21 cellular contexts compared by ENCODE assay signal in genomic region chr1:111631502-111631901, GRCh38. TPM values are rescaled to one million over a fixed set of nuclear protein-coding genes. Genes with fewer than 3 reads are reported as not detected.
A peak's percentile ranks its signal among the peaks of the same experiment; 100 is the strongest.
DNase-seq lines count a peak whose midpoint lies in the region; ATAC-seq and TF ChIP-seq lines count a peak whose summit lies in the region.
"Had no signal": no experiment of that assay in that cellular context is flagged by ENCODE, and none has a peak within 500 bp of the region (broad histone marks: within the 10 kb centered on the region; RNA-seq: fewer than 3 reads in every experiment).

No MANE protein-coding gene starts in this region.

- H3K36me3 ChIP-seq in effector memory CD4-positive, alpha-beta T cell (ENCODE audit: control insufficient read depth, insufficient read depth, low read length), result no peaks in the 10 kb centered on the region
- H3K36me3 ChIP-seq: thyroid gland had no signal

- peaks cover 33% of the 10 kb centered on the region for H3K36me3 Mint-ChIP-seq in activated CD4-positive, alpha-beta T cell treated with anti-CD3 and anti-CD28 coated beads for 36 hours (ENCODE audit: low read depth)
- H3K36me3 Mint-ChIP-seq in natural killer cell, result no peaks in the 10 kb centered on the region
- no peaks in the 10 kb centered on the region for H3K36me3 Mint-ChIP-seq in natural killer cell treated with Interleukin-12 subunit alpha and Interleukin-12 subunit beta and Interleukin-15 and Interleukin-18, amount 100 ng/mL, for 72 hours
- H3K36me3 Mint-ChIP-seq in activated T-helper 2 cell treated with anti-CD3 and anti-CD28 coated beads, Interferon-gamma antibody, Interleukin-2, Interleukin-4, amounts not matched to agents 10 μg/mL and 5 μg/mL and 100 μg/mL, durations not matched to agents 14 hours and 24 hours and 36 hours (ENCODE audit: low read depth), result peaks cover 44% of the 10 kb centered on the region

- H3K27ac ChIP-seq in effector memory CD4-positive, alpha-beta T cell (ENCODE audit: insufficient read depth, low read length, poor library complexity, severe bottlenecking), result no peak overlapping the region
- H3K27ac ChIP-seq: epithelial cell of prostate, psoas muscle, thyroid gland had no signal

- H3K9me3 Mint-ChIP-seq in activated CD4-positive, alpha-beta T cell treated with anti-CD3 and anti-CD28 coated beads for 36 hours (ENCODE audit: low read depth), result no peaks in the 10 kb centered on the region
- H3K9me3 Mint-ChIP-seq in natural killer cell, result no peaks in the 10 kb centered on the region
- H3K9me3 Mint-ChIP-seq in natural killer cell treated with Interleukin-12 subunit alpha and Interleukin-12 subunit beta and Interleukin-15 and Interleukin-18, amount 100 ng/mL, for 72 hours, result no peaks in the 10 kb centered on the region
- H3K9me3 Mint-ChIP-seq in activated T-helper 2 cell treated with anti-CD3 and anti-CD28 coated beads, Interferon-gamma antibody, Interleukin-2, Interleukin-4, amounts not matched to agents 10 μg/mL and 5 μg/mL and 100 μg/mL, durations not matched to agents 14 hours and 24 hours and 36 hours, result no peaks in the 10 kb centered on the region

- TF ChIP-seq CTCF in natural killer cell (IDR thresholded peaks at IDR 0.05), result no peak

- CTCF ChIA-PET in activated CD4-positive, alpha-beta T cell treated with anti-CD3 and anti-CD28 coated beads for 36 hours (lab: Charles Lee), result interaction anchor here (0.9 to 1.6 kb wide), 3 partner anchors 38 to 124 kb away, joined by 3 to 6 read pairs (median 4); no protein-coding TSS in a partner anchor

- H3K27me3 Mint-ChIP-seq in activated CD4-positive, alpha-beta T cell treated with anti-CD3 and anti-CD28 coated beads for 36 hours, result no peaks in the 10 kb centered on the region
- no peaks in the 10 kb centered on the region for H3K27me3 Mint-ChIP-seq in natural killer cell (ENCODE audit: low read depth in 2 of 2)
- H3K27me3 Mint-ChIP-seq in natural killer cell treated with Interleukin-12 subunit alpha and Interleukin-12 subunit beta and Interleukin-15 and Interleukin-18, amount 100 ng/mL, for 72 hours, result no peaks in the 10 kb centered on the region
- H3K27me3 Mint-ChIP-seq in activated T-helper 2 cell treated with anti-CD3 and anti-CD28 coated beads, Interferon-gamma antibody, Interleukin-2, Interleukin-4, amounts not matched to agents 10 μg/mL and 5 μg/mL and 100 μg/mL, durations not matched to agents 14 hours and 24 hours and 36 hours (ENCODE audit: low read depth), result no peaks in the 10 kb centered on the region

- H3K27ac Mint-ChIP-seq in activated CD4-positive, alpha-beta T cell treated with anti-CD3 and anti-CD28 coated beads for 36 hours, result peak overlapping the region; percentile 83
- H3K27ac Mint-ChIP-seq in natural killer cell, result peak overlapping the region; percentile 41 to 68
- peak overlapping the region in 1 of 2 donors; percentile 66 for H3K27ac Mint-ChIP-seq in natural killer cell treated with Interleukin-12 subunit alpha and Interleukin-12 subunit beta and Interleukin-15 and Interleukin-18, amount 100 ng/mL, for 72 hours
- H3K27ac Mint-ChIP-seq in activated T-helper 2 cell treated with anti-CD3 and anti-CD28 coated beads, Interferon-gamma antibody, Interleukin-2, Interleukin-4, amounts not matched to agents 10 μg/mL and 5 μg/mL and 100 μg/mL, durations not matched to agents 14 hours and 24 hours and 36 hours, result peak overlapping the region; percentile 83

- no peak overlapping the region for H3K4me3 Mint-ChIP-seq in activated CD4-positive, alpha-beta T cell treated with anti-CD3 and anti-CD28 coated beads for 36 hours
- H3K4me3 Mint-ChIP-seq in natural killer cell, result no peak overlapping the region
- no peak overlapping the region for H3K4me3 Mint-ChIP-seq in natural killer cell treated with Interleukin-12 subunit alpha and Interleukin-12 subunit beta and Interleukin-15 and Interleukin-18, amount 100 ng/mL, for 72 hours
- H3K4me3 Mint-ChIP-seq in activated T-helper 2 cell treated with anti-CD3 and anti-CD28 coated beads, Interferon-gamma antibody, Interleukin-2, Interleukin-4, amounts not matched to agents 10 μg/mL and 5 μg/mL and 100 μg/mL, durations not matched to agents 14 hours and 24 hours and 36 hours (ENCODE audit: low read depth), result no peak overlapping the region

- ATAC-seq in activated CD4-positive, alpha-beta T cell treated with anti-CD3 and anti-CD28 coated beads for 36 hours, result peak; percentile 74
- ATAC-seq in natural killer cell (no peak), Right ventricle myocardium superior (ENCODE audit: poor library complexity) (no peak), HG03442 (IDR thresholded peaks at IDR 0.05; ENCODE audit: unreplicated experiment) (no peak)
- no peak for ATAC-seq in natural killer cell treated with Interleukin-12 subunit alpha and Interleukin-12 subunit beta and Interleukin-15 and Interleukin-18, amount 100 ng/mL, for 72 hours
- ATAC-seq: psoas muscle had no signal

- H3K4me1 ChIP-seq in effector memory CD4-positive, alpha-beta T cell (ENCODE audit: control insufficient read depth, insufficient read depth, low read length, poor library complexity, severe bottlenecking), result peaks cover 42% of the 10 kb centered on the region

- H3K27me3 ChIP-seq in effector memory CD4-positive, alpha-beta T cell (replicated peaks; ENCODE audit: control insufficient read depth, insufficient read depth, low read length, poor library complexity, severe bottlenecking), result no peaks in the 10 kb centered on the region
- H3K27me3 ChIP-seq: thyroid gland had no signal

- POLR2A ChIA-PET in activated CD4-positive, alpha-beta T cell treated with anti-CD3 and anti-CD28 coated beads for 36 hours (lab: Charles Lee), result no interaction called here

- peaks cover 84% of the 10 kb centered on the region for H3K4me1 Mint-ChIP-seq in activated CD4-positive, alpha-beta T cell treated with anti-CD3 and anti-CD28 coated beads for 36 hours
- H3K4me1 Mint-ChIP-seq in natural killer cell, result peaks cover 76 to 78% of the 10 kb centered on the region in 2 donors
- H3K4me1 Mint-ChIP-seq in natural killer cell treated with Interleukin-12 subunit alpha and Interleukin-12 subunit beta and Interleukin-15 and Interleukin-18, amount 100 ng/mL, for 72 hours (ENCODE audit: low read depth in 2 of 2), result peaks cover 56 to 75% of the 10 kb centered on the region in 2 donors
- peaks cover 73% of the 10 kb centered on the region for H3K4me1 Mint-ChIP-seq in activated T-helper 2 cell treated with anti-CD3 and anti-CD28 coated beads, Interferon-gamma antibody, Interleukin-2, Interleukin-4, amounts not matched to agents 10 μg/mL and 5 μg/mL and 100 μg/mL, durations not matched to agents 14 hours and 24 hours and 36 hours (ENCODE audit: low read depth)

- no peaks in the 10 kb centered on the region for H3K9me3 ChIP-seq in effector memory CD4-positive, alpha-beta T cell (ENCODE audit: control insufficient read depth, low read length)
- H3K9me3 ChIP-seq: psoas muscle, thyroid gland had no signal

- intact Hi-C loops in activated CD4-positive, alpha-beta T cell treated with anti-CD3 and anti-CD28 coated beads for 36 hours (cut with DNase I, micrococcal nuclease), result loop anchor here (1.0 to 2.0 kb wide), 4 partner anchors 29 to 123 kb away; no protein-coding TSS in a partner anchor
- intact Hi-C loops in natural killer cell (cut with micrococcal nuclease) (no loop called here), Right ventricle myocardium superior (cut with DNase I) (no loop called here)
- intact Hi-C loops in activated T-helper 2 cell treated with anti-CD3 and anti-CD28 coated beads, Interferon-gamma antibody, Interleukin-2, Interleukin-4, amounts not matched to agents 10 μg/mL and 5 μg/mL and 100 μg/mL, durations not matched to agents 14 hours and 24 hours and 36 hours (cut with micrococcal nuclease), result loop anchor here (1.0 kb wide), 1 partner anchor 30 kb away; no protein-coding TSS in a partner anchor

- no peak for DNase-seq in activated CD4-positive, alpha-beta T cell treated with anti-CD3 and anti-CD28 coated beads for 36 hours
- no peak for DNase-seq in activated CD4-positive, alpha-beta T cell treated with anti-CD3 and anti-CD28 coated beads for 4 hours
- DNase-seq in natural killer cell (no peak), Right ventricle myocardium superior (no peak)
- no peak for DNase-seq in natural killer cell treated with Interleukin-12 subunit alpha and Interleukin-12 subunit beta and Interleukin-15 and Interleukin-18, amount 100 ng/mL, for 72 hours (ENCODE audit: low spot score)
- no peak for DNase-seq in activated T-helper 2 cell treated with anti-CD3 and anti-CD28 coated beads, Interferon-gamma antibody, Interleukin-2, Interleukin-4, amounts not matched to agents 10 μg/mL and 5 μg/mL and 100 μg/mL, durations not matched to agents 14 hours and 24 hours and 36 hours (ENCODE audit: low spot score)
- DNase-seq in effector memory CD4-positive, alpha-beta T cell, result no peak
- DNase-seq: activated CD4-positive, CD25-positive, alpha-beta regulatory T cell; activated effector memory CD4-positive, alpha-beta T cell treated with anti-CD3 and anti-CD28 coated beads, Interleukin-2, amount 50 U/mL, for 16 hours; amygdala; effector CD4-positive, alpha-beta T cell; GOT3; NCI-H2029; NCI-H526; occipital lobe; psoas muscle; stimulated activated CD4-positive, alpha-beta T cell treated with anti-CD3 and anti-CD28 coated beads, Interleukin-15, amount 100 ng/mL, for 24 hours; stimulated activated naive CD4-positive, alpha-beta T cell; thyroid gland had no signal

- H3K4me3 ChIP-seq in effector memory CD4-positive, alpha-beta T cell (ENCODE audit: insufficient read depth, low read depth, low read length, poor library complexity, severe bottlenecking), result no peak overlapping the region
- H3K4me3 ChIP-seq: psoas muscle, thyroid gland had no signal

RNA-seq across cellular contexts. Expression of gene RAP1A, which starts 11.9 kb away (rescaled TPM):
- 100 to 1,000 TPM; 182 to 214 TPM for total RNA-seq in activated CD4-positive, alpha-beta T cell treated with anti-CD3 and anti-CD28 coated beads for 36 hours
- 100 to 1,000 TPM in 2 of 3 donors, 10 to 100 TPM in 1; 83.7 to 112 (median 104) TPM for total RNA-seq in natural killer cell
- total RNA-seq in natural killer cell treated with Interleukin-12 subunit alpha and Interleukin-12 subunit beta and Interleukin-15 and Interleukin-18, amount 100 ng/mL, for 72 hours, result 100 to 1,000 TPM in 1 of 2 donors, 10 to 100 TPM in 1; 97.8 to 138 TPM
- total RNA-seq in activated T-helper 2 cell treated with anti-CD3 and anti-CD28 coated beads, Interferon-gamma antibody, Interleukin-2, Interleukin-4, amounts not matched to agents 10 μg/mL and 5 μg/mL and 100 μg/mL, durations not matched to agents 14 hours and 24 hours and 36 hours, result 219 TPM in 2 replicates
- 97.2 TPM for total RNA-seq in Right ventricle myocardium superior

Comparison
In these comparisons a context has a peak if more than half of its experiments do, and no peak if none do; other contexts are left out.
1. intact Hi-C loops: an anchor here in activated CD4-positive, alpha-beta T cell treated with anti-CD3 and anti-CD28 coated beads for 36 hours (1.0 to 2.0 kb wide) and activated T-helper 2 cell treated with anti-CD3 and anti-CD28 coated beads, Interferon-gamma antibody, Interleukin-2, Interleukin-4, amounts not matched to agents 10 μg/mL and 5 μg/mL and 100 μg/mL, durations not matched to agents 14 hours and 24 hours and 36 hours (1.0 kb wide); none called in natural killer cell and Right ventricle myocardium superior.